Comparison of ENCODE assay signal across 14 cellular contexts in genomic region chr20:13953227-13953626, GRCh38. TPM values are rescaled to one million over a fixed set of nuclear protein-coding genes. Genes with fewer than 3 reads are reported as not detected.
DNase-seq lines count a peak whose midpoint lies in the region; ATAC-seq and TF ChIP-seq lines count a peak whose summit lies in the region.
"Had no signal": no experiment of that assay in that cellular context is flagged by ENCODE, and none has a peak within 500 bp of the region (broad histone marks: within the 10 kb centered on the region; RNA-seq: fewer than 3 reads in every experiment).

No MANE protein-coding gene starts in this region.

- ATAC-seq in right cardiac atrium (no peak), heart right ventricle (no peak)
- ATAC-seq: psoas muscle, T-cell had no signal

- H3K27me3 ChIP-seq in right cardiac atrium (ENCODE audit: control insufficient read depth, insufficient read depth) (no peaks in the 10 kb centered on the region), left ventricle myocardium inferior (ENCODE audit: low read depth) (peaks cover 4% of the 10 kb centered on the region), heart right ventricle (no peaks in the 10 kb centered on the region)
- H3K27me3 ChIP-seq: thyroid gland had no signal

- no peaks in the 10 kb centered on the region for H3K4me1 ChIP-seq in right cardiac atrium (ENCODE audit: control insufficient read depth, insufficient read depth, low read length)
- no peaks in the 10 kb centered on the region for H3K4me1 ChIP-seq in left ventricle myocardium inferior
- no peaks in the 10 kb centered on the region for H3K4me1 ChIP-seq in heart right ventricle
- H3K4me1 ChIP-seq: psoas muscle, thyroid gland had no signal

- WGBS in right cardiac atrium, result 60% methylated on average over 6 of the region's 6 CpGs
- 61 to 69% methylated on average over 6 of the region's 6 CpGs for WGBS in heart right ventricle, 2 donors

- no peaks in the 10 kb centered on the region for H3K36me3 ChIP-seq in left ventricle myocardium inferior
- no peaks in the 10 kb centered on the region for H3K36me3 ChIP-seq in heart right ventricle
- H3K36me3 ChIP-seq: thyroid gland had no signal

- H3K27ac ChIP-seq in right cardiac atrium (ENCODE audit: low read length) (no peak overlapping the region), left ventricle myocardium inferior (replicated peaks) (no peak overlapping the region), heart right ventricle (no peak overlapping the region)
- H3K27ac ChIP-seq: psoas muscle, thyroid gland had no signal

- intact Hi-C loops in right cardiac atrium (cut with DNase I) (no loop called here), left ventricle myocardium inferior (cut with micrococcal nuclease) (no loop called here), heart right ventricle (cut with DNase I) (loop anchor here in 1 of 10 donors (10.0 kb wide), 1 partner anchor 128 kb away; no protein-coding TSS in a partner anchor)

- H3K9me3 ChIP-seq in right cardiac atrium (ENCODE audit: control insufficient read depth, low read length), result no peaks in the 10 kb centered on the region
- peaks cover 4% of the 10 kb centered on the region for H3K9me3 ChIP-seq in left ventricle myocardium inferior (replicated peaks)
- H3K9me3 ChIP-seq in heart right ventricle, result peaks cover 0 to 6% (median 0%) of the 10 kb centered on the region in 11 donors
- H3K9me3 ChIP-seq: psoas muscle, thyroid gland had no signal

- no peak for DNase-seq in AG10803 (ENCODE audit: low read depth)
- peak; percentile 24 for DNase-seq in GM12865 (ENCODE audit: low read depth)
- DNase-seq in NCI-H69 (lab: John Stamatoyannopoulos, UW), result peak; percentile 56
- DNase-seq in epithelial cell of proximal tubule (ENCODE audit: low read depth), result no peak
- no peak for DNase-seq in right cardiac atrium
- DNase-seq in left ventricle myocardium inferior, result no peak
- no peak for DNase-seq in heart right ventricle
- no peak for DNase-seq in ureter (ENCODE audit: low spot score)
- DNase-seq: activated CD4-positive, CD25-positive, alpha-beta regulatory T cell treated with anti-CD3 and anti-CD28 coated beads, Interleukin-2, amount 50 U/mL, for 72 hours; activated T-cell treated with anti-CD3 and anti-CD28 coated beads, Interleukin-2, amount 50 U/mL, for 48 hours; C1 segment of cervical spinal cord; psoas muscle; T-cell; thyroid gland had no signal

- no peak overlapping the region for H3K4me3 ChIP-seq in AG10803 (ENCODE audit: low read length)
- H3K4me3 ChIP-seq in GM12865 (ENCODE audit: low read depth, low read length), result no peak overlapping the region
- no peak overlapping the region for H3K4me3 ChIP-seq in epithelial cell of proximal tubule (ENCODE audit: low read depth, low read length)
- H3K4me3 ChIP-seq in right cardiac atrium (ENCODE audit: low read length), result no peak overlapping the region
- H3K4me3 ChIP-seq in left ventricle myocardium inferior, result no peak overlapping the region
- H3K4me3 ChIP-seq in heart right ventricle, result no peak overlapping the region
- H3K4me3 ChIP-seq: psoas muscle, thyroid gland had no signal

- TF ChIP-seq CTCF in AG10803 (conservative IDR thresholded peaks at IDR 0.05; ENCODE audit: low read length) (peak; percentile 15; the same call in 1 of the 2 replicates), GM12865 (IDR thresholded peaks at IDR 0.05; ENCODE audit: insufficient read depth, low read depth, low read length, missing control alignments) (peak; percentile 32), epithelial cell of proximal tubule (conservative IDR thresholded peaks at IDR 0.05; ENCODE audit: low read depth, low read length) (peak; percentile 18), left ventricle myocardium inferior (IDR thresholded peaks at IDR 0.05; ENCODE audit: borderline replicate concordance) (no peak), heart right ventricle (IDR thresholded peaks at IDR 0.05) (no peak)

RNA-seq across cellular contexts. Expression of gene SEL1L2, which starts 37.2 kb away (rescaled TPM):
- total RNA-seq in epithelial cell of proximal tubule, result not detected in 2 replicates
- total RNA-seq in right cardiac atrium, result not detected
- polyA plus RNA-seq in right cardiac atrium, result 1.1 TPM
- total RNA-seq in left ventricle myocardium inferior, result 1.4 TPM
- 1 to 10 TPM in 4 of 10 donors, under 1 TPM in 5, not detected in 1; 0.46 to 3.8 (median 0.94) TPM for total RNA-seq in heart right ventricle
- 1 to 10 TPM in 1 of 2 donors, under 1 TPM in 1; 0.95 to 5.8 TPM for polyA plus RNA-seq in heart right ventricle
- total RNA-seq in ureter, result 0.52 TPM
- total RNA-seq: T-cell, thyroid gland had no signal

RNA-seq across cellular contexts. Expression of gene MACROD2, which starts 42.1 kb away (rescaled TPM):
- total RNA-seq in epithelial cell of proximal tubule (0.23 and 0.51 TPM in 2 replicates), right cardiac atrium (1 to 10 TPM; 2.3 to 4.4 (median 3.1) TPM), left ventricle myocardium inferior (3.6 TPM), heart right ventricle (1 to 10 TPM; 2.6 to 6.4 (median 4.5) TPM), ureter (17.1 TPM)
- polyA plus RNA-seq in right cardiac atrium (0.61 TPM), heart right ventricle (1 to 10 TPM in 1 of 2 donors, under 1 TPM in 1; 0.28 to 1.5 TPM)

Comparison
In these comparisons a context has a peak if more than half of its experiments do, and no peak if none do; other contexts are left out.
1. DNase-seq: peak in GM12865 (single experiment) and NCI-H69 (single experiment); none in AG10803 (single experiment), epithelial cell of proximal tubule (single experiment), right cardiac atrium (0 of 3), left ventricle myocardium inferior (single experiment), heart right ventricle (0 of 2) and ureter (single experiment).
2. CTCF ChIP-seq: peak in AG10803 (single experiment), GM12865 (single experiment) and epithelial cell of proximal tubule (single experiment); none in left ventricle myocardium inferior (single experiment) and heart right ventricle (0 of 9).